18 cellular contexts compared by ENCODE assay signal in the genomic region with DNA sequence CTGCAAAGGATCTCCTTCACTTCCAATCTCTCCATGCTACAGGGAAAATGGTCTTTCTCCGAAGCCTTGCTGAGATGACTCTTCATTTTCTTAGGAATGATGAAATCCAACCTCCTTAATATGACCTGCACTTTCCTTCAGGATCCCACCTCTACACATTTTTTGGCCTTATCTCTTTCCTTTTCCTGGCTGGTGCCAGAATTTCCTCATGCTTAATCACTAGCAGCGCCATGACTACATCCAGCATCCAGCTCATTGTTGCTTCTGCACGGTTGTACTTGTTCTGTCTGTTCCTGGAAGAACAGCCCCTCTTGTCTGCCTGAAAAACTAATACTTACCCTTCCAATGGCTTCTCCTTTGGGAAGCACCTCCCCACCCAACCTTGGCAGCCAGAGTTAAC.
"Had no signal": no experiment of that assay in that cellular context is flagged by ENCODE, and none has a peak within 500 bp of the region (broad histone marks: within the 10 kb centered on the region; RNA-seq: fewer than 3 reads in every experiment).

No MANE protein-coding gene starts in this region.

- H3K9me3 Mint-ChIP-seq: nephron; stimulated activated memory B cell treated with anti-CD40 and anti-IgM and Interleukin-4, amounts not matched to agents 10 μg/mL and 1 μg/mL and 100 μg/mL, for 72 hours; stimulated activated naive CD8-positive, alpha-beta T cell treated with anti-CD3 and anti-CD28 coated beads, Interleukin-15, Interleukin-2, amounts not matched to agents 100 ng/mL and 50 ng/mL, for 24 hours had no signal

- H3K9me3 ChIP-seq: heart left ventricle, psoas muscle, right lobe of liver, tibial nerve had no signal

- H3K27ac Mint-ChIP-seq: nephron; stimulated activated memory B cell treated with anti-CD40 and anti-IgM and Interleukin-4, amounts not matched to agents 10 μg/mL and 1 μg/mL and 100 μg/mL, for 72 hours; stimulated activated naive CD8-positive, alpha-beta T cell treated with anti-CD3 and anti-CD28 coated beads, Interleukin-15, Interleukin-2, amounts not matched to agents 100 ng/mL and 50 ng/mL, for 24 hours had no signal

- H3K27me3 ChIP-seq: right lobe of liver, tibial nerve had no signal

- H3K4me1 Mint-ChIP-seq: naive B cell; nephron; stimulated activated memory B cell treated with anti-CD40 and anti-IgM and Interleukin-4, amounts not matched to agents 10 μg/mL and 1 μg/mL and 100 μg/mL, for 72 hours had no signal

- ATAC-seq: left colon; right lobe of liver; stimulated activated memory B cell treated with anti-CD40 and anti-IgM and Interleukin-4, amounts not matched to agents 10 μg/mL and 1 μg/mL and 100 μg/mL, for 72 hours had no signal

- H3K4me3 ChIP-seq: heart left ventricle, lung, psoas muscle, right lobe of liver, tibial nerve had no signal

- H3K27ac ChIP-seq: heart left ventricle, parathyroid adenoma, psoas muscle, right lobe of liver, tibial nerve had no signal

- H3K79me2 ChIP-seq: parathyroid adenoma had no signal

- H3K9ac ChIP-seq: parathyroid adenoma had no signal

- H3K36me3 Mint-ChIP-seq: naive B cell; stimulated activated memory B cell treated with anti-CD40 and anti-IgM and Interleukin-4, amounts not matched to agents 10 μg/mL and 1 μg/mL and 100 μg/mL, for 72 hours had no signal

- H3K4me3 Mint-ChIP-seq: naive B cell; nephron; stimulated activated memory B cell treated with anti-CD40 and anti-IgM and Interleukin-4, amounts not matched to agents 10 μg/mL and 1 μg/mL and 100 μg/mL, for 72 hours; stimulated activated naive CD8-positive, alpha-beta T cell treated with anti-CD3 and anti-CD28 coated beads, Interleukin-15, Interleukin-2, amounts not matched to agents 100 ng/mL and 50 ng/mL, for 24 hours had no signal

- H2AFZ ChIP-seq: parathyroid adenoma had no signal

- H3K36me3 ChIP-seq: heart left ventricle, right lobe of liver, tibial nerve had no signal

- DNase-seq: effector memory CD4-positive, alpha-beta T cell; erythroblast; heart left ventricle; hippocampal formation; left colon; left ventricle myocardium superior; naive B cell; occipital lobe; psoas muscle; retina; right lobe of liver; stimulated activated CD4-positive, alpha-beta T cell treated with anti-CD3 and anti-CD28 coated beads, Interleukin-4, amount 100 ng/mL, for 24 hours had no signal

- H3K4me1 ChIP-seq: parathyroid adenoma, psoas muscle, right lobe of liver, tibial nerve had no signal
